ENCODE assay signal across 2 cellular contexts in genomic region chr19:40521276-40521675, GRCh38.
TF ChIP-seq lines count a peak whose summit lies in the region.

No MANE protein-coding gene starts in this region.

TF ChIP-seq in SK-N-SH, 30 proteins besides CTCF, POLR2A, EP300 and RAD21 (continued from another document):
- no peak for TF ChIP-seq PBX3 (IDR thresholded peaks at IDR 0.05)
- TF ChIP-seq SIN3A (IDR thresholded peaks at IDR 0.05; ENCODE audit: borderline replicate concordance, low read depth, low read length), result no peak
- TF ChIP-seq FOSL2 (IDR thresholded peaks at IDR 0.05; ENCODE audit: borderline replicate concordance, low read depth), result no peak
- TF ChIP-seq, protein P1, sequence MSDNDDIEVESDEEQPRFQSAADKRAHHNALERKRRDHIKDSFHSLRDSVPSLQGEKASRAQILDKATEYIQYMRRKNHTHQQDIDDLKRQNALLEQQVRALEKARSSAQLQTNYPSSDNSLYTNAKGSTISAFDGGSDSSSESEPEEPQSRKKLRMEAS (IDR thresholded peaks at IDR 0.05; ENCODE audit: low read depth), result no peak
- no peak for TF ChIP-seq GATA2 (CRISPR knock-in tag; IDR thresholded peaks at IDR 0.05)
- no peak for TF ChIP-seq USF2 (IDR thresholded peaks at IDR 0.05; ENCODE audit: borderline replicate concordance, low read depth, low read length)
- no peak for TF ChIP-seq MEF2A (IDR thresholded peaks at IDR 0.05; ENCODE audit: borderline replicate concordance, low read depth)
- TF ChIP-seq TEAD4 (IDR thresholded peaks at IDR 0.05; ENCODE audit: borderline replicate concordance, insufficient read depth), result no peak
- TF ChIP-seq TCF12 (IDR thresholded peaks at IDR 0.05), result no peak

TF ChIP-seq in SK-N-SH treated with all-trans-retinoic acid at 6 μM for 48 hours, 23 proteins besides CTCF, POLR2A, EP300 and RAD21 (continued from another document):
- TF ChIP-seq, protein P2, sequence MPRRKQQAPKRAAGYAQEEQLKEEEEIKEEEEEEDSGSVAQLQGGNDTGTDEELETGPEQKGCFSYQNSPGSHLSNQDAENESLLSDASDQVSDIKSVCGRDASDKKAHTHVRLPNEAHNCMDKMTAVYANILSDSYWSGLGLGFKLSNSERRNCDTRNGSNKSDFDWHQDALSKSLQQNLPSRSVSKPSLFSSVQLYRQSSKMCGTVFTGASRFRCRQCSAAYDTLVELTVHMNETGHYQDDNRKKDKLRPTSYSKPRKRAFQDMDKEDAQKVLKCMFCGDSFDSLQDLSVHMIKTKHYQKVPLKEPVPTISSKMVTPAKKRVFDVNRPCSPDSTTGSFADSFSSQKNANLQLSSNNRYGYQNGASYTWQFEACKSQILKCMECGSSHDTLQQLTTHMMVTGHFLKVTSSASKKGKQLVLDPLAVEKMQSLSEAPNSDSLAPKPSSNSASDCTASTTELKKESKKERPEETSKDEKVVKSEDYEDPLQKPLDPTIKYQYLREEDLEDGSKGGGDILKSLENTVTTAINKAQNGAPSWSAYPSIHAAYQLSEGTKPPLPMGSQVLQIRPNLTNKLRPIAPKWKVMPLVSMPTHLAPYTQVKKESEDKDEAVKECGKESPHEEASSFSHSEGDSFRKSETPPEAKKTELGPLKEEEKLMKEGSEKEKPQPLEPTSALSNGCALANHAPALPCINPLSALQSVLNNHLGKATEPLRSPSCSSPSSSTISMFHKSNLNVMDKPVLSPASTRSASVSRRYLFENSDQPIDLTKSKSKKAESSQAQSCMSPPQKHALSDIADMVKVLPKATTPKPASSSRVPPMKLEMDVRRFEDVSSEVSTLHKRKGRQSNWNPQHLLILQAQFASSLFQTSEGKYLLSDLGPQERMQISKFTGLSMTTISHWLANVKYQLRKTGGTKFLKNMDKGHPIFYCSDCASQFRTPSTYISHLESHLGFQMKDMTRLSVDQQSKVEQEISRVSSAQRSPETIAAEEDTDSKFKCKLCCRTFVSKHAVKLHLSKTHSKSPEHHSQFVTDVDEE (CRISPR knock-in tag; IDR thresholded peaks at IDR 0.05), result no peak
- TF ChIP-seq ZNF70 (CRISPR knock-in tag; IDR thresholded peaks at IDR 0.05) (no peak), ZC3H10 (CRISPR knock-in tag; IDR thresholded peaks at IDR 0.05) (no peak), POU6F1 (CRISPR knock-in tag; IDR thresholded peaks at IDR 0.05; ENCODE audit: borderline replicate concordance, low read depth) (no peak), TOX (CRISPR knock-in tag; IDR thresholded peaks at IDR 0.05; ENCODE audit: borderline replicate concordance) (no peak), TCF4 (CRISPR knock-in tag; IDR thresholded peaks at IDR 0.05; ENCODE audit: borderline replicate concordance) (no peak), ARNTL (CRISPR knock-in tag; IDR thresholded peaks at IDR 0.05; ENCODE audit: borderline replicate concordance, low read depth) (no peak)
